Comparison of ENCODE assay signal across 1 cellular context in genomic region chr15:68609618-68610017, GRCh38.
TF ChIP-seq lines count a peak whose summit lies in the region.

No MANE protein-coding gene starts in this region.

TF ChIP-seq in GM23338, 12 proteins besides CTCF, POLR2A, EP300 and RAD21 (continued from another document):
- TF ChIP-seq ZNF462 (CRISPR knock-in tag; IDR thresholded peaks at IDR 0.05) (no peak), ZNF331 (CRISPR knock-in tag; IDR thresholded peaks at IDR 0.05; ENCODE audit: low read depth) (no peak), JUNB (IDR thresholded peaks at IDR 0.05; ENCODE audit: unreplicated experiment) (no peak)
TF ChIP-seq in GM23338: peak in this region for 0.
